Comparison of ENCODE assay signal across 9 cellular contexts in the genomic region with DNA sequence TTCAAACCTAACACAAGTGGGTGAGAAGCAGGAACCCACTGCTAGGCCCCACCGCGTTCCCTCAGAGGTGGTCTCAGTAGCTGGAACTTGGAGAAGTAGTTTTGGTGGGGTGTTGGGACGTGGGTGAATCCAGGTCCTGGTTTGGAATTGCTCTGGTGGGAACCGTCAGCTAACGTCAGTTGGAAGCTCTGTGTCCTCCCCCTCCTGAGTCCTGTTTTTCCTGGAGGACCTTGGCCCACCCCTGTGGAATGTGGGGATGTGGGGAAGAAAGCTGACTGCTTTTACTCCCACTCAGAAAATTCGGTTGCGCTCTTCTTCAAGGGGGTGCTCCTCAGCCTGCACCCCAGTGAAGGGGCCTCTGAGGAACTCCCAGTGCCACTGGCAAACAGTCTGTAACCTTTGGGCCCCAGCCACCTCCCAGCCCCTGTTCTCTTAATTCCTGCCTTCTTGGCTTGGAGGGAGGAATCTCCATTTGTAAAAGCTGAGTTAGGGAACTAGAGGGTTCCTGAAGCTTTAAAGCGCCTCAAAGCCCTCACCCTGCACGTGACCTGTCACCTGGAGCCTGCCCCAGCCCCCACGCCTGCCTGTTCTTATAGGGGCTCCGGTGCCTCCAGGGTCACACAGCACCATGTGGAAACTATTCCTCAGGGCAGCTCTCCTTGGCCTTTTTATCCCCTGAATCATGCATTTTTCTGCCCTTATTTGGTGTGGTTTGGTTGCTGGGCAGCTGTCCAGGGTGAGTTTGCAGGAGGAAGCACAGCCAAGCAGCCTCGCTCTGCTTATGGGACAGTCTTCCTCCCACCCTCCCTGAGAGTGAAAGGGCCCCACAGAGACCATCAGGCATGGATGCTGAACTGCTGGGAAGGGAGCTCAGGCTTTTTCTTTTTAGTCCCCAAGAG. TPM values are rescaled to one million over a fixed set of nuclear protein-coding genes. Genes with fewer than 3 reads are reported as not detected.
DNase-seq lines count a peak whose midpoint lies in the region; ATAC-seq and TF ChIP-seq lines count a peak whose summit lies in the region.
"Had no signal": no experiment of that assay in that cellular context is flagged by ENCODE, and none has a peak within 500 bp of the region (broad histone marks: within the 10 kb centered on the region; RNA-seq: fewer than 3 reads in every experiment).

No MANE protein-coding gene starts in this region.

- H3K27ac ChIP-seq in foreskin keratinocyte = no peak overlapping the region
- no peak overlapping the region for H3K27ac ChIP-seq in CD8-positive, alpha-beta T cell (ENCODE audit: low read depth, low read length)
- H3K27ac ChIP-seq: HL-60 had no signal

- TF ChIP-seq CTCF in foreskin keratinocyte (conservative IDR thresholded peaks at IDR 0.05) = no peak
- TF ChIP-seq CTCF in CD8-positive, alpha-beta T cell (IDR thresholded peaks at IDR 0.05) = no peak

- peaks cover 8% of the 10 kb centered on the region for H3K27me3 Mint-ChIP-seq in T-helper 2 cell treated with Interferon-gamma antibody and Interleukin-4, amounts not matched to agents 5 μg/mL and 100 μg/mL, for 36 hours (ENCODE audit: low read depth)
- H3K27me3 Mint-ChIP-seq in CD8-positive, alpha-beta T cell (ENCODE audit: low read depth) = no peaks in the 10 kb centered on the region

- CTCF ChIA-PET in CD8-positive, alpha-beta T cell (lab: Charles Lee) = interaction anchor here (0.6 to 15.7 kb wide), 23 partner anchors 8 to 297 kb away, joined by 3 to 267 read pairs (median 4); a partner anchor contains a TSS

- H3K4me1 Mint-ChIP-seq in T-helper 2 cell treated with Interferon-gamma antibody and Interleukin-4, amounts not matched to agents 5 μg/mL and 100 μg/mL, for 36 hours (ENCODE audit: low read depth) = peaks cover 8% of the 10 kb centered on the region
- H3K4me1 Mint-ChIP-seq in CD8-positive, alpha-beta T cell (ENCODE audit: low read depth) = peaks cover 5% of the 10 kb centered on the region

- POLR2A ChIA-PET in CD8-positive, alpha-beta T cell (lab: Charles Lee) = interaction anchor here (0.6 kb wide), 1 partner anchor 188 kb away, joined by 3 read pairs; no protein-coding TSS in a partner anchor

- peak; percentile 30 for ATAC-seq in foreskin keratinocyte
- ATAC-seq in HG03469 (IDR thresholded peaks at IDR 0.05; ENCODE audit: unreplicated experiment) = no peak
- ATAC-seq in CD8-positive, alpha-beta T cell = no peak
- ATAC-seq in HG02852 (IDR thresholded peaks at IDR 0.05; ENCODE audit: unreplicated experiment) = no peak

- H3K36me3 Mint-ChIP-seq in T-helper 2 cell treated with Interferon-gamma antibody and Interleukin-4, amounts not matched to agents 5 μg/mL and 100 μg/mL, for 36 hours (ENCODE audit: low read depth) = no peaks in the 10 kb centered on the region
- H3K36me3 Mint-ChIP-seq in CD8-positive, alpha-beta T cell = peaks cover 8% of the 10 kb centered on the region

- peak overlapping the region; percentile 2; the same call in 1 of the 2 replicates for H3K9ac ChIP-seq in ES-I3 (ENCODE audit: low read depth, low read length)

- H3K36me3 ChIP-seq in ES-I3 (ENCODE audit: insufficient read depth, low read length) = no peaks in the 10 kb centered on the region
- no peaks in the 10 kb centered on the region for H3K36me3 ChIP-seq in CD8-positive, alpha-beta T cell (ENCODE audit: insufficient read depth, low read length)

- no peak overlapping the region for H3K27ac Mint-ChIP-seq in T-helper 2 cell treated with Interferon-gamma antibody and Interleukin-4, amounts not matched to agents 5 μg/mL and 100 μg/mL, for 36 hours
- no peak overlapping the region for H3K27ac Mint-ChIP-seq in CD8-positive, alpha-beta T cell

- peaks cover 29% of the 10 kb centered on the region for H3K4me1 ChIP-seq in ES-I3 (ENCODE audit: insufficient read depth, low read length)
- peaks cover 30% of the 10 kb centered on the region for H3K4me1 ChIP-seq in foreskin keratinocyte
- H3K4me1 ChIP-seq in CD8-positive, alpha-beta T cell (ENCODE audit: insufficient read depth, low read length) = no peaks in the 10 kb centered on the region

- H3K9me3 ChIP-seq in ES-I3 (ENCODE audit: control insufficient read depth, insufficient read depth, low read length) = no peaks in the 10 kb centered on the region
- no peaks in the 10 kb centered on the region for H3K9me3 ChIP-seq in CD8-positive, alpha-beta T cell (ENCODE audit: low read length)

- intact Hi-C loops in CD8-positive, alpha-beta T cell (cut with DNase I, micrococcal nuclease) = loop anchor here in 1 of 2 experiments (5.0 kb wide), 1 partner anchor 297 kb away; no protein-coding TSS in a partner anchor

- DNase-seq in UCSD-AML1 (lab: John Stamatoyannopoulos, UW; ENCODE audit: unreplicated experiment) (peak; percentile 37), foreskin keratinocyte (peak; percentile 74 to 89), nucleus accumbens (lab: John Stamatoyannopoulos, UW) (peak in 50 of 56 donors; percentile 13 to 84 (median 52))
- no peak for DNase-seq in T-helper 2 cell treated with Interferon-gamma antibody and Interleukin-4, amounts not matched to agents 5 μg/mL and 100 μg/mL, for 36 hours (ENCODE audit: low spot score)
- DNase-seq in CD8-positive, alpha-beta T cell = no peak

- H3K4me3 ChIP-seq in CD8-positive, alpha-beta T cell (ENCODE audit: low read depth, low read length) = no peak overlapping the region

- no peaks in the 10 kb centered on the region for H3K27me3 ChIP-seq in foreskin keratinocyte
- no peaks in the 10 kb centered on the region for H3K27me3 ChIP-seq in CD8-positive, alpha-beta T cell (ENCODE audit: insufficient read depth, low read length)

- H3K4me3 Mint-ChIP-seq in T-helper 2 cell treated with Interferon-gamma antibody and Interleukin-4, amounts not matched to agents 5 μg/mL and 100 μg/mL, for 36 hours = no peak overlapping the region
- H3K4me3 Mint-ChIP-seq in CD8-positive, alpha-beta T cell = no peak overlapping the region

- no peaks in the 10 kb centered on the region for H3K9me3 Mint-ChIP-seq in T-helper 2 cell treated with Interferon-gamma antibody and Interleukin-4, amounts not matched to agents 5 μg/mL and 100 μg/mL, for 36 hours
- H3K9me3 Mint-ChIP-seq in CD8-positive, alpha-beta T cell = no peaks in the 10 kb centered on the region

RNA-seq across cellular contexts. Expression of a gene that starts 16.2 kb away (rescaled TPM):
- total RNA-seq in foreskin keratinocyte = 13.9 and 14.2 TPM in 2 replicates
- polyA plus RNA-seq in foreskin keratinocyte = 16.5 and 18.3 TPM in 2 replicates
- 1 to 10 TPM; 7.4 TPM for total RNA-seq in CD8-positive, alpha-beta T cell

RNA-seq across cellular contexts. Expression of a gene that starts 32.9 kb away (rescaled TPM):
- 6.4 and 6.5 TPM in 2 replicates for total RNA-seq in foreskin keratinocyte
- polyA plus RNA-seq in foreskin keratinocyte = 9.6 and 10.7 TPM in 2 replicates
- under 1 TPM; 0.44 to 0.52 TPM for total RNA-seq in CD8-positive, alpha-beta T cell

RNA-seq across cellular contexts. Expression of a gene that starts 42.2 kb away (rescaled TPM):
- total RNA-seq in foreskin keratinocyte = 69.9 and 80.9 TPM in 2 replicates
- 89.2 and 98.4 TPM in 2 replicates for polyA plus RNA-seq in foreskin keratinocyte
- total RNA-seq in CD8-positive, alpha-beta T cell = 10 to 100 TPM; 26.4 to 32.9 TPM

RNA-seq across cellular contexts. Expression of a gene that starts 47.1 kb away (rescaled TPM):
- 34.8 and 41.2 TPM in 2 replicates for total RNA-seq in foreskin keratinocyte
- 44.8 and 51.6 TPM in 2 replicates for polyA plus RNA-seq in foreskin keratinocyte
- 10 to 100 TPM; 18.3 to 21.3 TPM for total RNA-seq in CD8-positive, alpha-beta T cell

RNA-seq across cellular contexts. Expression of a gene that starts 57.7 kb away (rescaled TPM):
- total RNA-seq in foreskin keratinocyte = 14.8 and 20.6 TPM in 2 replicates
- polyA plus RNA-seq in foreskin keratinocyte = 17.0 and 23.6 TPM in 2 replicates
- 1 to 10 TPM; 3.9 to 4.1 TPM for total RNA-seq in CD8-positive, alpha-beta T cell

Comparison
In these comparisons a context has a peak if more than half of its experiments do, and no peak if none do; other contexts are left out.
1. DNase-seq: peak in UCSD-AML1 (single experiment), foreskin keratinocyte (2 of 2) and nucleus accumbens (50 of 56); none in T-helper 2 cell treated with Interferon-gamma antibody and Interleukin-4, amounts not matched to agents 5 μg/mL and 100 μg/mL, for 36 hours (single experiment) and CD8-positive, alpha-beta T cell (0 of 7).